In genomic region chr22:39785232-39785631, GRCh38 we compare ENCODE assay signal across 24 cellular contexts.
DNase-seq lines count a peak whose midpoint lies in the region; ATAC-seq and TF ChIP-seq lines count a peak whose summit lies in the region.
"Had no signal": no experiment of that assay in that cellular context is flagged by ENCODE, and none has a peak within 500 bp of the region (broad histone marks: within the 10 kb centered on the region; RNA-seq: fewer than 3 reads in every experiment).

No MANE protein-coding gene starts in this region.

- H3K4me1 ChIP-seq in stomach = no peaks in the 10 kb centered on the region
- H3K4me1 ChIP-seq: A549; BE2C; BLaER1 treated with 17β-estradiol and CSF1 and Interleukin-3, amounts not matched to agents 10 nM and 100 nM had no signal

- no peaks in the 10 kb centered on the region for H3K27me3 Mint-ChIP-seq in activated CD4-positive, alpha-beta T cell treated with anti-CD3 and anti-CD28 coated beads for 36 hours
- H3K27me3 Mint-ChIP-seq in activated naive CD4-positive, alpha-beta T cell treated with anti-CD3 and anti-CD28 coated beads, Interleukin-2, amount 10 ng/mL, durations not matched to agents 7 days and 5 days = no peaks in the 10 kb centered on the region
- H3K27me3 Mint-ChIP-seq: CD4-positive, alpha-beta T cell; CD8-positive, alpha-beta memory T cell had no signal

- H3K27ac Mint-ChIP-seq in activated CD4-positive, alpha-beta T cell treated with anti-CD3 and anti-CD28 coated beads for 36 hours = no peak overlapping the region
- H3K27ac Mint-ChIP-seq in activated naive CD4-positive, alpha-beta T cell treated with anti-CD3 and anti-CD28 coated beads, Interleukin-2, amount 10 ng/mL, durations not matched to agents 7 days and 5 days = no peak overlapping the region
- H3K27ac Mint-ChIP-seq: CD14-positive monocyte; CD4-positive, alpha-beta T cell; CD8-positive, alpha-beta memory T cell; GM23338; H9; HFFc6 had no signal

- POLR2A ChIA-PET in activated CD4-positive, alpha-beta T cell treated with anti-CD3 and anti-CD28 coated beads for 36 hours (lab: Charles Lee) = no interaction called here

- no peak for TF ChIP-seq EP300 in stomach (IDR thresholded peaks at IDR 0.05)

- intact Hi-C loops in activated CD4-positive, alpha-beta T cell treated with anti-CD3 and anti-CD28 coated beads for 36 hours (cut with DNase I, micrococcal nuclease) = no loop called here
- intact Hi-C loops in stomach (cut with DNase I; ENCODE audit: low total_unique reads) = no loop called here

- no peaks in the 10 kb centered on the region for H3K9me3 Mint-ChIP-seq in activated CD4-positive, alpha-beta T cell treated with anti-CD3 and anti-CD28 coated beads for 36 hours (ENCODE audit: low read depth)
- no peaks in the 10 kb centered on the region for H3K9me3 Mint-ChIP-seq in activated naive CD4-positive, alpha-beta T cell treated with anti-CD3 and anti-CD28 coated beads, Interleukin-2, amount 10 ng/mL, durations not matched to agents 7 days and 5 days
- H3K9me3 Mint-ChIP-seq: CD4-positive, alpha-beta T cell; CD8-positive, alpha-beta memory T cell; GM23338; H9; HFFc6 had no signal

- TF ChIP-seq POLR2A in erythroblast (IDR thresholded peaks at IDR 0.05; ENCODE audit: low read length) (no peak), stomach (IDR thresholded peaks at IDR 0.05) (no peak)

- H3K36me3 Mint-ChIP-seq in activated CD4-positive, alpha-beta T cell treated with anti-CD3 and anti-CD28 coated beads for 36 hours (ENCODE audit: low read depth) = no peaks in the 10 kb centered on the region
- no peaks in the 10 kb centered on the region for H3K36me3 Mint-ChIP-seq in activated naive CD4-positive, alpha-beta T cell treated with anti-CD3 and anti-CD28 coated beads, Interleukin-2, amount 10 ng/mL, durations not matched to agents 7 days and 5 days
- H3K36me3 Mint-ChIP-seq: CD14-positive monocyte had no signal

- TF ChIP-seq CTCF in stomach (IDR thresholded peaks at IDR 0.05) = no peak

- CTCF ChIA-PET in activated CD4-positive, alpha-beta T cell treated with anti-CD3 and anti-CD28 coated beads for 36 hours (lab: Charles Lee) = no interaction called here
- CTCF ChIA-PET in activated naive CD4-positive, alpha-beta T cell treated with anti-CD3 and anti-CD28 coated beads, Interleukin-2, amount 10 ng/mL, durations not matched to agents 7 days and 5 days (lab: Charles Lee) = no interaction called here

- no peaks in the 10 kb centered on the region for H3K36me3 ChIP-seq in stomach
- H3K36me3 ChIP-seq: BE2C; BLaER1 treated with 17β-estradiol and CSF1 and Interleukin-3, amounts not matched to agents 10 nM and 100 nM had no signal

- no peak overlapping the region for H3K27ac ChIP-seq in stomach
- H3K27ac ChIP-seq: A549; BLaER1 treated with 17β-estradiol and CSF1 and Interleukin-3, amounts not matched to agents 10 nM and 100 nM had no signal

- DNase-seq in activated CD4-positive, alpha-beta T cell treated with anti-CD3 and anti-CD28 coated beads for 36 hours = no peak
- no peak for DNase-seq in activated CD4-positive, alpha-beta T cell treated with anti-CD3 and anti-CD28 coated beads for 4 hours
- DNase-seq in activated naive CD4-positive, alpha-beta T cell treated with anti-CD3 and anti-CD28 coated beads, Interleukin-2, amount 10 ng/mL, durations not matched to agents 7 days and 5 days = peak; percentile 28
- DNase-seq in activated naive CD4-positive, alpha-beta T cell treated with Interleukin-2 at 50 U/mL for 16 hours = no peak
- DNase-seq in SW480 (ENCODE audit: low spot score) (peak; percentile 36), erythroblast (lab: John Stamatoyannopoulos, UW) (peak; percentile 19 to 47), stomach (no peak)
- DNase-seq: 8988T; ACHN; AML-193; BE2C; CD4-positive, alpha-beta T cell; CD8-positive, alpha-beta memory T cell; DMS 273 treated with DMSO at 0.1 percent for 48 hours; DMS79; EL; GDM1; H9; HFFc6 had no signal

- H3K4me3 ChIP-seq in stomach = no peak overlapping the region
- H3K4me3 ChIP-seq: A549; BLaER1 treated with 17β-estradiol and CSF1 and Interleukin-3, amounts not matched to agents 10 nM and 100 nM; GM12878; GM23338 had no signal

- WGBS in stomach, 5 donors = 55 to 75% (median 71%) methylated on average over 5 of the region's 5 CpGs

- no peak overlapping the region for H3K4me3 Mint-ChIP-seq in activated CD4-positive, alpha-beta T cell treated with anti-CD3 and anti-CD28 coated beads for 36 hours
- no peak overlapping the region for H3K4me3 Mint-ChIP-seq in activated naive CD4-positive, alpha-beta T cell treated with anti-CD3 and anti-CD28 coated beads, Interleukin-2, amount 10 ng/mL, durations not matched to agents 7 days and 5 days
- H3K4me3 Mint-ChIP-seq: CD14-positive monocyte; CD4-positive, alpha-beta T cell; CD8-positive, alpha-beta memory T cell; GM23338; H9; HFFc6 had no signal

- peaks cover 7% of the 10 kb centered on the region for H3K4me1 Mint-ChIP-seq in activated CD4-positive, alpha-beta T cell treated with anti-CD3 and anti-CD28 coated beads for 36 hours
- peaks cover 7% of the 10 kb centered on the region for H3K4me1 Mint-ChIP-seq in activated naive CD4-positive, alpha-beta T cell treated with anti-CD3 and anti-CD28 coated beads, Interleukin-2, amount 10 ng/mL, durations not matched to agents 7 days and 5 days
- H3K4me1 Mint-ChIP-seq: CD14-positive monocyte, GM23338, H9 had no signal

- H3K27me3 ChIP-seq in stomach = no peaks in the 10 kb centered on the region
- H3K27me3 ChIP-seq: BLaER1 treated with 17β-estradiol and CSF1 and Interleukin-3, amounts not matched to agents 10 nM and 100 nM had no signal

- H3K9me3 ChIP-seq in stomach = no peaks in the 10 kb centered on the region
- H3K9me3 ChIP-seq: A549; BE2C; BLaER1 treated with 17β-estradiol and CSF1 and Interleukin-3, amounts not matched to agents 10 nM and 100 nM had no signal

- peak; percentile 23 for ATAC-seq in activated CD4-positive, alpha-beta T cell treated with anti-CD3 and anti-CD28 coated beads for 36 hours
- ATAC-seq: A549, GM12878, GM23338 had no signal

Comparison
In these comparisons a context has a peak if more than half of its experiments do, and no peak if none do; other contexts are left out.
1. DNase-seq: peak in activated naive CD4-positive, alpha-beta T cell treated with anti-CD3 and anti-CD28 coated beads, Interleukin-2, amount 10 ng/mL, durations not matched to agents 7 days and 5 days (single experiment), SW480 (single experiment) and erythroblast (2 of 2); none in activated CD4-positive, alpha-beta T cell treated with anti-CD3 and anti-CD28 coated beads for 36 hours (single experiment), activated CD4-positive, alpha-beta T cell treated with anti-CD3 and anti-CD28 coated beads for 4 hours (0 of 2), activated naive CD4-positive, alpha-beta T cell treated with Interleukin-2 at 50 U/mL for 16 hours (single experiment) and stomach (single experiment).